In the genomic region with DNA sequence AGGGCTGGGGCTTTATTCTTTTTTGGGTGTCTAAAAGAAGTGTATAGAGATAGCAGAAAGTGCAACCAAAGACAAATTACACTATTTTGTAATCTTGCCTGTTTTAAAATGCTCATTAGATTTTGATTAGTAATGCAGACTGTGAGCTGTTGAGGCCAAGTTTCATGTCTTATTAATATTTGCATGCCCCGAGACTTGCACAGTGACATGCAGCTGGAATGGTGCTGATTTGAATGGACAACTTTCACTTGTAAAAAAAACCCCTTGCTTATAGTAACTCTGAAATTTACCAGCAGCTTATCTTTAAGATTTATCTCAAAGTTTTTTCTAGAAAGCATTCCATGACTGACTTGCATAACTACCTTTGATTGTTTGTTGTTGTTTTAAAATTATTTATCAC, we compare ENCODE assay signal across 11 cellular contexts.
DNase-seq lines count a peak whose midpoint lies in the region; ATAC-seq and TF ChIP-seq lines count a peak whose summit lies in the region.
"Had no signal": no experiment of that assay in that cellular context is flagged by ENCODE, and none has a peak within 500 bp of the region (broad histone marks: within the 10 kb centered on the region; RNA-seq: fewer than 3 reads in every experiment).

No MANE protein-coding gene starts in this region.

- H3K4me1 Mint-ChIP-seq in mesothelial cell of epicardium, result peaks cover 19% of the 10 kb centered on the region
- H3K4me1 Mint-ChIP-seq: CD4-positive, CD25-positive, alpha-beta regulatory T cell had no signal

- H3K9me3 Mint-ChIP-seq in mesothelial cell of epicardium, result no peaks in the 10 kb centered on the region

- DNase-seq in mesothelial cell of epicardium (ENCODE audit: low spot score in 2 of 2, unreplicated experiment in 2 of 2) (no peak), HK-2 (ENCODE audit: unreplicated experiment) (no peak), GF-D8 (lab: John Stamatoyannopoulos, UW) (no peak)
- DNase-seq in activated naive CD4-positive, alpha-beta T cell treated with Interleukin-2 at 50 U/mL for 16 hours, result no peak
- DNase-seq: ACHN; CD4-positive, CD25-positive, alpha-beta regulatory T cell; DMS 273 treated with DMSO at 0.1 percent for 48 hours had no signal

- no peak for TF ChIP-seq CTCF in mesothelial cell of epicardium (IDR thresholded peaks at IDR 0.05; ENCODE audit: unreplicated experiment)

- peak overlapping the region; percentile 13 for H3K27ac Mint-ChIP-seq in mesothelial cell of epicardium
- H3K27ac Mint-ChIP-seq: CD4-positive, CD25-positive, alpha-beta regulatory T cell had no signal

- ATAC-seq in GM18498 (IDR thresholded peaks at IDR 0.05; ENCODE audit: unreplicated experiment), result peak; percentile 75
- ATAC-seq in GM21717 (IDR thresholded peaks at IDR 0.05; ENCODE audit: unreplicated experiment), result peak; percentile 71
- ATAC-seq in HG03432 (IDR thresholded peaks at IDR 0.05; ENCODE audit: unreplicated experiment), result peak; percentile 84
- ATAC-seq: HepG2 had no signal

- H3K4me3 Mint-ChIP-seq in mesothelial cell of epicardium, result no peak overlapping the region
- H3K4me3 Mint-ChIP-seq: CD4-positive, CD25-positive, alpha-beta regulatory T cell had no signal

- H3K36me3 Mint-ChIP-seq in mesothelial cell of epicardium, result no peaks in the 10 kb centered on the region
- H3K36me3 Mint-ChIP-seq: CD4-positive, CD25-positive, alpha-beta regulatory T cell had no signal

- no peaks in the 10 kb centered on the region for H3K27me3 Mint-ChIP-seq in mesothelial cell of epicardium (ENCODE audit: low read depth)
- H3K27me3 Mint-ChIP-seq: CD4-positive, CD25-positive, alpha-beta regulatory T cell had no signal
